Comparison of ENCODE assay signal across 3 cellular contexts in the genomic region with DNA sequence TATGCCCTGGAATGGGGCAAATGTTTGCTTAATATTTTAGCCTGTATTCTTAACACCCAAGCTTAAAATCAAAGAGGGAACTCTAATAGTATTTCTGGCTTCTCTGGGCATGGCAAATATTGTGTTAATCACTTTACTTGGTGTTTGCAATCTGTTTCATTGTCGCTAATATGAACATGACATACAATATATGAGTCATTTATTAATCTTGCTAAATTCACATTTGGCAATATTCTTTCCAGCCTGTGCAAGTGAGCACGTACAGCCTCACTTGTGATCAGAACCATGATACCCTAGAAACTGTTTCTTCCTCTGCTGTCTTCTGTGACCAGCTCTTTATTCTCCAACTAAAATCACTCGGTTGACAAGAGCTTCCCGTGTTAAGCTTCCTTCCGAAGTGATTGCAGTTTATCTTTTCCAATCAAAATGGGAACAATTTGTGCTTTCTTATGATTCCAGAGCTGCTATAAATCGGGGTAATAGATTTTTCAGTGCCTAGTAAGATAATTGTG.
TF ChIP-seq lines count a peak whose summit lies in the region.

No MANE protein-coding gene starts in this region.

TF ChIP-seq in SK-N-SH, 30 proteins besides CTCF, POLR2A, EP300 and RAD21:
- no peak for TF ChIP-seq TCF12 (IDR thresholded peaks at IDR 0.05)
- no peak for TF ChIP-seq NFIC (IDR thresholded peaks at IDR 0.05; ENCODE audit: borderline replicate concordance)
- TF ChIP-seq FOXM1 (IDR thresholded peaks at IDR 0.05; ENCODE audit: low read depth) = no peak
- no peak for TF ChIP-seq CHD2 (IDR thresholded peaks at IDR 0.05; ENCODE audit: low read length, partially characterized antibody)
- TF ChIP-seq MEF2A (IDR thresholded peaks at IDR 0.05; ENCODE audit: borderline replicate concordance, low read depth) = no peak
- TF ChIP-seq, protein P1, sequence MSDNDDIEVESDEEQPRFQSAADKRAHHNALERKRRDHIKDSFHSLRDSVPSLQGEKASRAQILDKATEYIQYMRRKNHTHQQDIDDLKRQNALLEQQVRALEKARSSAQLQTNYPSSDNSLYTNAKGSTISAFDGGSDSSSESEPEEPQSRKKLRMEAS (IDR thresholded peaks at IDR 0.05; ENCODE audit: low read depth) = no peak
- TF ChIP-seq, protein P2, sequence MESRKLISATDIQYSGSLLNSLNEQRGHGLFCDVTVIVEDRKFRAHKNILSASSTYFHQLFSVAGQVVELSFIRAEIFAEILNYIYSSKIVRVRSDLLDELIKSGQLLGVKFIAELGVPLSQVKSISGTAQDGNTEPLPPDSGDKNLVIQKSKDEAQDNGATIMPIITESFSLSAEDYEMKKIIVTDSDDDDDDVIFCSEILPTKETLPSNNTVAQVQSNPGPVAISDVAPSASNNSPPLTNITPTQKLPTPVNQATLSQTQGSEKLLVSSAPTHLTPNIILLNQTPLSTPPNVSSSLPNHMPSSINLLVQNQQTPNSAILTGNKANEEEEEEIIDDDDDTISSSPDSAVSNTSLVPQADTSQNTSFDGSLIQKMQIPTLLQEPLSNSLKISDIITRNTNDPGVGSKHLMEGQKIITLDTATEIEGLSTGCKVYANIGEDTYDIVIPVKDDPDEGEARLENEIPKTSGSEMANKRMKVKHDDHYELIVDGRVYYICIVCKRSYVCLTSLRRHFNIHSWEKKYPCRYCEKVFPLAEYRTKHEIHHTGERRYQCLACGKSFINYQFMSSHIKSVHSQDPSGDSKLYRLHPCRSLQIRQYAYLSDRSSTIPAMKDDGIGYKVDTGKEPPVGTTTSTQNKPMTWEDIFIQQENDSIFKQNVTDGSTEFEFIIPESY (IDR thresholded peaks at IDR 0.05; ENCODE audit: borderline replicate concordance, low read depth) = no peak
- no peak for TF ChIP-seq YY1 (IDR thresholded peaks at IDR 0.05; ENCODE audit: low read depth)
- TF ChIP-seq EZH2phosphoT487 (IDR thresholded peaks at IDR 0.05; ENCODE audit: borderline replicate concordance, low read depth) = no peak
- TF ChIP-seq RCOR1 (IDR thresholded peaks at IDR 0.05; ENCODE audit: low read length) = no peak
- no peak for TF ChIP-seq TEAD4 (IDR thresholded peaks at IDR 0.05; ENCODE audit: borderline replicate concordance, insufficient read depth)
- TF ChIP-seq, protein P3, sequence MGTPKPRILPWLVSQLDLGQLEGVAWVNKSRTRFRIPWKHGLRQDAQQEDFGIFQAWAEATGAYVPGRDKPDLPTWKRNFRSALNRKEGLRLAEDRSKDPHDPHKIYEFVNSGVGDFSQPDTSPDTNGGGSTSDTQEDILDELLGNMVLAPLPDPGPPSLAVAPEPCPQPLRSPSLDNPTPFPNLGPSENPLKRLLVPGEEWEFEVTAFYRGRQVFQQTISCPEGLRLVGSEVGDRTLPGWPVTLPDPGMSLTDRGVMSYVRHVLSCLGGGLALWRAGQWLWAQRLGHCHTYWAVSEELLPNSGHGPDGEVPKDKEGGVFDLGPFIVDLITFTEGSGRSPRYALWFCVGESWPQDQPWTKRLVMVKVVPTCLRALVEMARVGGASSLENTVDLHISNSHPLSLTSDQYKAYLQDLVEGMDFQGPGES (IDR thresholded peaks at IDR 0.05; ENCODE audit: low read depth, low read length) = no peak
- TF ChIP-seq TAF1 (IDR thresholded peaks at IDR 0.05; ENCODE audit: borderline replicate concordance, low read depth, low read length) = no peak
- TF ChIP-seq GATA2 (CRISPR knock-in tag; IDR thresholded peaks at IDR 0.05) = no peak
- no peak for TF ChIP-seq ELF1 (IDR thresholded peaks at IDR 0.05)
- TF ChIP-seq MXI1 (IDR thresholded peaks at IDR 0.05; ENCODE audit: low read depth, low read length) = no peak
- no peak for TF ChIP-seq FOXJ3 (CRISPR knock-in tag; IDR thresholded peaks at IDR 0.05)

TF ChIP-seq in SK-N-SH treated with all-trans-retinoic acid at 6 μM for 48 hours, 23 proteins besides CTCF, POLR2A, EP300 and RAD21:
- no peak for TF ChIP-seq ZFP3 (CRISPR knock-in tag; IDR thresholded peaks at IDR 0.05)
- no peak for TF ChIP-seq TOX (CRISPR knock-in tag; IDR thresholded peaks at IDR 0.05; ENCODE audit: borderline replicate concordance)
- no peak for TF ChIP-seq ZNF8 (CRISPR knock-in tag; IDR thresholded peaks at IDR 0.05)
- TF ChIP-seq ISL1 (CRISPR knock-in tag; IDR thresholded peaks at IDR 0.05) = no peak
- TF ChIP-seq TSHZ2 (CRISPR knock-in tag; IDR thresholded peaks at IDR 0.05) = no peak
- TF ChIP-seq ARNTL (CRISPR knock-in tag; IDR thresholded peaks at IDR 0.05; ENCODE audit: borderline replicate concordance, low read depth) = no peak
- TF ChIP-seq ZFP30 (CRISPR knock-in tag; IDR thresholded peaks at IDR 0.05) = no peak
- TF ChIP-seq SNAI2 (CRISPR knock-in tag; IDR thresholded peaks at IDR 0.05) = no peak
- no peak for TF ChIP-seq RARB (CRISPR knock-in tag; IDR thresholded peaks at IDR 0.05)
- no peak for TF ChIP-seq BACH2 (CRISPR knock-in tag; IDR thresholded peaks at IDR 0.05; ENCODE audit: borderline replicate concordance)
- no peak for TF ChIP-seq TCF4 (CRISPR knock-in tag; IDR thresholded peaks at IDR 0.05; ENCODE audit: borderline replicate concordance)
- TF ChIP-seq, protein P4, sequence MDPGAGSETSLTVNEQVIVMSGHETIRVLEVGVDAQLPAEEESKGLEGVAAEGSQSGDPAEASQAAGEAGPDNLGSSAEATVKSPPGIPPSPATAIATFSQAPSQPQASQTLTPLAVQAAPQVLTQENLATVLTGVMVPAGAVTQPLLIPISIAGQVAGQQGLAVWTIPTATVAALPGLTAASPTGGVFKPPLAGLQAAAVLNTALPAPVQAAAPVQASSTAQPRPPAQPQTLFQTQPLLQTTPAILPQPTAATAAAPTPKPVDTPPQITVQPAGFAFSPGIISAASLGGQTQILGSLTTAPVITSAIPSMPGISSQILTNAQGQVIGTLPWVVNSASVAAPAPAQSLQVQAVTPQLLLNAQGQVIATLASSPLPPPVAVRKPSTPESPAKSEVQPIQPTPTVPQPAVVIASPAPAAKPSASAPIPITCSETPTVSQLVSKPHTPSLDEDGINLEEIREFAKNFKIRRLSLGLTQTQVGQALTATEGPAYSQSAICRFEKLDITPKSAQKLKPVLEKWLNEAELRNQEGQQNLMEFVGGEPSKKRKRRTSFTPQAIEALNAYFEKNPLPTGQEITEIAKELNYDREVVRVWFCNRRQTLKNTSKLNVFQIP (CRISPR knock-in tag; IDR thresholded peaks at IDR 0.05; ENCODE audit: borderline replicate concordance, low read depth) = no peak
- TF ChIP-seq ZNF70 (CRISPR knock-in tag; IDR thresholded peaks at IDR 0.05) = no peak
- no peak for TF ChIP-seq ESRRG (CRISPR knock-in tag; IDR thresholded peaks at IDR 0.05)
- TF ChIP-seq, protein P5, sequence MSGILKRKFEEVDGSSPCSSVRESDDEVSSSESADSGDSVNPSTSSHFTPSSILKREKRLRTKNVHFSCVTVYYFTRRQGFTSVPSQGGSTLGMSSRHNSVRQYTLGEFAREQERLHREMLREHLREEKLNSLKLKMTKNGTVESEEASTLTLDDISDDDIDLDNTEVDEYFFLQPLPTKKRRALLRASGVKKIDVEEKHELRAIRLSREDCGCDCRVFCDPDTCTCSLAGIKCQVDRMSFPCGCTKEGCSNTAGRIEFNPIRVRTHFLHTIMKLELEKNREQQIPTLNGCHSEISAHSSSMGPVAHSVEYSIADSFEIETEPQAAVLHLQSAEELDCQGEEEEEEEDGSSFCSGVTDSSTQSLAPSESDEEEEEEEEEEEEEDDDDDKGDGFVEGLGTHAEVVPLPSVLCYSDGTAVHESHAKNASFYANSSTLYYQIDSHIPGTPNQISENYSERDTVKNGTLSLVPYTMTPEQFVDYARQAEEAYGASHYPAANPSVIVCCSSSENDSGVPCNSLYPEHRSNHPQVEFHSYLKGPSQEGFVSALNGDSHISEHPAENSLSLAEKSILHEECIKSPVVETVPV (CRISPR knock-in tag; IDR thresholded peaks at IDR 0.05) = no peak
- no peak for TF ChIP-seq ZC3H10 (CRISPR knock-in tag; IDR thresholded peaks at IDR 0.05)

TF ChIP-seq in GM12878, 131 proteins besides CTCF, POLR2A, EP300 and RAD21:
- TF ChIP-seq BCL3 (IDR thresholded peaks at IDR 0.05; ENCODE audit: borderline replicate concordance, insufficient read depth, low read depth, low read length, poor library complexity, severe bottlenecking) (peak; percentile 27), CBFB (IDR thresholded peaks at IDR 0.05; ENCODE audit: low read depth) (no peak)
